In genomic region chr17:15894258-15894657, GRCh38 we compare ENCODE assay signal across 19 cellular contexts. TPM values are rescaled to one million over a fixed set of nuclear protein-coding genes. Genes with fewer than 3 reads are reported as not detected.
DNase-seq lines count a peak whose midpoint lies in the region; ATAC-seq and TF ChIP-seq lines count a peak whose summit lies in the region.
"Had no signal": no experiment of that assay in that cellular context is flagged by ENCODE, and none has a peak within 500 bp of the region (broad histone marks: within the 10 kb centered on the region; RNA-seq: fewer than 3 reads in every experiment).

No MANE protein-coding gene starts in this region.

- H2AFZ ChIP-seq in mesenchymal stem cell (ENCODE audit: low read depth, low read length), result no peak overlapping the region

- H3K4me3 ChIP-seq in left ventricle myocardium inferior (no peak overlapping the region), body of pancreas (no peak overlapping the region), mesenchymal stem cell (ENCODE audit: insufficient read depth in 1 of 2, low read depth in 1 of 2, low read length in 2 of 2) (no peak overlapping the region)
- H3K4me3 ChIP-seq: SK-N-MC had no signal

- no peak overlapping the region for H3K27ac Mint-ChIP-seq in activated T-cell treated with anti-CD3 and anti-CD28 coated beads, Interleukin-2, amount 50 U/mL, for 24 hours
- H3K27ac Mint-ChIP-seq: CD14-positive monocyte had no signal

- H3K4me2 ChIP-seq in mesenchymal stem cell (ENCODE audit: low read length, poor library complexity, severe bottlenecking), result no peak overlapping the region

- H3K9ac ChIP-seq in mesenchymal stem cell (ENCODE audit: low read length), result no peak overlapping the region

- peaks cover 3% of the 10 kb centered on the region for H3K27me3 Mint-ChIP-seq in activated T-cell treated with anti-CD3 and anti-CD28 coated beads, Interleukin-2, amount 50 U/mL, for 24 hours

- no peak for ATAC-seq in left cardiac atrium
- ATAC-seq in body of pancreas, result no peak
- no peak for ATAC-seq in GM21723 (IDR thresholded peaks at IDR 0.05; ENCODE audit: unreplicated experiment)
- ATAC-seq: HCT116 had no signal

- H2BK15ac ChIP-seq in mesenchymal stem cell (ENCODE audit: low read depth, poor library complexity, severe bottlenecking), result no peak overlapping the region

- no peak overlapping the region for H4K8ac ChIP-seq in mesenchymal stem cell (ENCODE audit: low read length)

- no peak overlapping the region for H2BK120ac ChIP-seq in mesenchymal stem cell (ENCODE audit: low read depth, low read length)

- H3K36me3 Mint-ChIP-seq in activated T-cell treated with anti-CD3 and anti-CD28 coated beads, Interleukin-2, amount 50 U/mL, for 24 hours (ENCODE audit: low read depth), result no peaks in the 10 kb centered on the region
- H3K36me3 Mint-ChIP-seq: CD14-positive monocyte, IgD-negative memory B cell had no signal

- WGBS in body of pancreas, 2 donors, result 58 to 60% methylated on average over 5 of the region's 5 CpGs
- WGBS in mesenchymal stem cell, result 93% methylated on average over 5 of the region's 5 CpGs

- no peak overlapping the region for H2BK5ac ChIP-seq in mesenchymal stem cell (ENCODE audit: low read depth, low read length, poor library complexity, severe bottlenecking)

- no peak for DNase-seq in left ventricle myocardium inferior
- no peak for DNase-seq in left cardiac atrium
- no peak for DNase-seq in body of pancreas
- DNase-seq in mesenchymal stem cell, result no peak
- no peak for DNase-seq in activated T-cell treated with anti-CD3 and anti-CD28 coated beads, Interleukin-2, amount 50 U/mL, for 24 hours
- no peak for DNase-seq in NCI-H1930 (lab: John Stamatoyannopoulos, UW)
- no peak for DNase-seq in C1 segment of cervical spinal cord (lab: John Stamatoyannopoulos, UW)
- DNase-seq: Caco-2; NCI-H146; NCI-H2107; NCI-H226; NCI-H69; NK-92 treated with Interleukin-12 subunit alpha and Interleukin-12 subunit beta, amount 100 ng/mL, for 24 hours; OCI-M1 had no signal

- H3K36me3 ChIP-seq in left ventricle myocardium inferior (no peaks in the 10 kb centered on the region), body of pancreas (replicated peaks in 1 of 2; ENCODE audit: insufficient read depth in 1 of 2, low read depth in 2 of 2) (no peaks in the 10 kb centered on the region), mesenchymal stem cell (ENCODE audit: control insufficient read depth in 1 of 2, insufficient read depth in 2 of 2, low read depth in 1 of 2, low read length in 2 of 2) (no peaks in the 10 kb centered on the region)

- intact Hi-C loops in left ventricle myocardium inferior (cut with micrococcal nuclease), result no loop called here
- intact Hi-C loops in left cardiac atrium (cut with DNase I), result no loop called here
- intact Hi-C loops in body of pancreas (cut with DNase I), result no loop called here

- TF ChIP-seq POLR2A in body of pancreas (IDR thresholded peaks at IDR 0.05), result no peak

- H3K4me3 Mint-ChIP-seq in activated T-cell treated with anti-CD3 and anti-CD28 coated beads, Interleukin-2, amount 50 U/mL, for 24 hours, result no peak overlapping the region
- H3K4me3 Mint-ChIP-seq: CD14-positive monocyte, IgD-negative memory B cell had no signal

- H4K91ac ChIP-seq in mesenchymal stem cell (ENCODE audit: low read length), result no peak overlapping the region

- no peaks in the 10 kb centered on the region for H3K9me3 Mint-ChIP-seq in activated T-cell treated with anti-CD3 and anti-CD28 coated beads, Interleukin-2, amount 50 U/mL, for 24 hours

- no peak overlapping the region for H3K23ac ChIP-seq in mesenchymal stem cell (ENCODE audit: low read length in 2 of 2)

- H3K9me3 ChIP-seq in left ventricle myocardium inferior (replicated peaks) (no peaks in the 10 kb centered on the region), body of pancreas (no peaks in the 10 kb centered on the region), mesenchymal stem cell (ENCODE audit: control insufficient read depth, low read length) (no peaks in the 10 kb centered on the region)
- H3K9me3 ChIP-seq: Caco-2 had no signal

- H3K4me1 Mint-ChIP-seq in activated T-cell treated with anti-CD3 and anti-CD28 coated beads, Interleukin-2, amount 50 U/mL, for 24 hours (ENCODE audit: low read depth), result peaks cover 18% of the 10 kb centered on the region

- no peak overlapping the region for H2AK5ac ChIP-seq in mesenchymal stem cell (ENCODE audit: low read length, severe bottlenecking)

- no peaks in the 10 kb centered on the region for H3K79me1 ChIP-seq in mesenchymal stem cell (replicated peaks; ENCODE audit: low read length, poor library complexity, severe bottlenecking)

- peaks cover 7% of the 10 kb centered on the region for H3K27me3 ChIP-seq in left ventricle myocardium inferior (ENCODE audit: low read depth)
- H3K27me3 ChIP-seq in body of pancreas, result no peaks in the 10 kb centered on the region
- no peaks in the 10 kb centered on the region for H3K27me3 ChIP-seq in mesenchymal stem cell (ENCODE audit: control insufficient read depth in 1 of 2, insufficient read depth in 1 of 2, low read length in 2 of 2)

- TF ChIP-seq CTCF in left ventricle myocardium inferior (IDR thresholded peaks at IDR 0.05; ENCODE audit: borderline replicate concordance), result no peak
- no peak for TF ChIP-seq CTCF in body of pancreas (IDR thresholded peaks at IDR 0.05)

- peak overlapping the region in 1 of 2 experiments; percentile 15 for H3K4ac ChIP-seq in mesenchymal stem cell (ENCODE audit: low read depth in 1 of 2, low read length in 2 of 2)

- H3K27ac ChIP-seq in left ventricle myocardium inferior (replicated peaks), result peak overlapping the region; percentile 51
- H3K27ac ChIP-seq in body of pancreas, result peak overlapping the region; percentile 30 to 85 (median 67)
- no peak overlapping the region for H3K27ac ChIP-seq in mesenchymal stem cell (ENCODE audit: low read length, poor library complexity, severe bottlenecking)
- H3K27ac ChIP-seq: SK-N-MC had no signal

- no peak overlapping the region for H3K14ac ChIP-seq in mesenchymal stem cell (ENCODE audit: low read length in 2 of 2)

- H3K18ac ChIP-seq in mesenchymal stem cell (ENCODE audit: low read depth in 1 of 2, low read length in 2 of 2), result peak overlapping the region; percentile 8 to 54

- H3K4me1 ChIP-seq in left ventricle myocardium inferior (peaks cover 3% of the 10 kb centered on the region), body of pancreas (peaks cover 47% of the 10 kb centered on the region), mesenchymal stem cell (ENCODE audit: control insufficient read depth, insufficient read depth, low read depth, low read length) (peaks cover 1% of the 10 kb centered on the region)

- peak overlapping the region in 1 of 2 experiments; percentile 84 for H2BK12ac ChIP-seq in mesenchymal stem cell (ENCODE audit: low read length in 2 of 2)

RNA-seq across cellular contexts. Expression of gene ADORA2B, which starts 50.7 kb away (rescaled TPM):
- total RNA-seq in left ventricle myocardium inferior (0.55 TPM), left cardiac atrium (1 to 10 TPM in 1 of 2 donors, under 1 TPM in 1; 0.50 to 1.0 TPM), body of pancreas (1 to 10 TPM; 1.3 to 1.8 TPM)
- 23.8 TPM for polyA plus RNA-seq in mesenchymal stem cell (2013, experiment 1 of 2)
- polyA plus RNA-seq in mesenchymal stem cell (2013, experiment 2 of 2), result 25.7 TPM
